Comparison of ENCODE assay signal across 9 cellular contexts in genomic region chr1:103107696-103108524, GRCh38. TPM values are rescaled to one million over a fixed set of nuclear protein-coding genes. Genes with fewer than 3 reads are reported as not detected.
A peak's percentile ranks its signal among the peaks of the same experiment; 100 is the strongest.
DNase-seq lines count a peak whose midpoint lies in the region; FAIRE-seq and TF ChIP-seq lines count a peak whose summit lies in the region.
"Had no signal": no experiment of that assay in that cellular context is flagged by ENCODE, and none has a peak within 500 bp of the region (broad histone marks: within the 10 kb centered on the region; RNA-seq: fewer than 3 reads in every experiment).

Gene COL11A1, minus strand, starts transcription at chr1:103108522. Its CDS starts 344 bp downstream, at chr1:103108178.

- H3K4me3 ChIP-seq in endodermal cell (ENCODE audit: low read length) (peak within 1 kb of the TSS; percentile 80), muscle layer of duodenum (ENCODE audit: low read depth in 1 of 2, low read length in 2 of 2) (peak within 1 kb of the TSS; percentile 51 to 72), thyroid gland (replicated peaks in 1 of 3) (peak within 1 kb of the TSS in 2 of 3 donors; percentile 9 to 28)

- peak within 1 kb of the TSS; percentile 79 for H3K27ac ChIP-seq in endodermal cell (ENCODE audit: low read depth, low read length)
- H3K27ac ChIP-seq in muscle layer of duodenum (ENCODE audit: low read length): no peak within 1 kb of the TSS
- no peak within 1 kb of the TSS for H3K27ac ChIP-seq in thyroid gland

- H3K27ac Mint-ChIP-seq in endodermal cell: no peak within 1 kb of the TSS
- H3K27ac Mint-ChIP-seq in activated CD4-positive, alpha-beta T cell treated with anti-CD3 and anti-CD28 coated beads, Interleukin-2, amount 10 ng/mL, durations not matched to agents 7 days and 5 days: no peak within 1 kb of the TSS
- no peak within 1 kb of the TSS for H3K27ac Mint-ChIP-seq in T-helper 2 cell treated with Interferon-gamma antibody and Interleukin-4, amounts not matched to agents 5 μg/mL and 100 μg/mL, for 36 hours

- H3K36me3 ChIP-seq in endodermal cell (ENCODE audit: control insufficient read depth, insufficient read depth, low read length): no peaks in the 10 kb centered on the region
- no peaks in the 10 kb centered on the region for H3K36me3 ChIP-seq in muscle layer of duodenum (ENCODE audit: control insufficient read depth in 1 of 2, insufficient read depth in 2 of 2, low read length in 2 of 2)
- no peaks in the 10 kb centered on the region for H3K36me3 ChIP-seq in thyroid gland

- FAIRE-seq in D721Med (lab: Jason Lieb, UNC): no peak
- FAIRE-seq: colon had no signal

- H3K27me3 ChIP-seq in endodermal cell (ENCODE audit: control insufficient read depth, insufficient read depth, low read length, poor library complexity, severe bottlenecking) (peaks cover 22% of the 10 kb centered on the region), muscle layer of duodenum (ENCODE audit: low read depth, low read length) (peaks cover 10% of the 10 kb centered on the region), thyroid gland (no peaks in the 10 kb centered on the region)

- H3K4me3 Mint-ChIP-seq in endodermal cell: peak within 1 kb of the TSS; percentile 75
- no peak within 1 kb of the TSS for H3K4me3 Mint-ChIP-seq in activated CD4-positive, alpha-beta T cell treated with anti-CD3 and anti-CD28 coated beads, Interleukin-2, amount 10 ng/mL, durations not matched to agents 7 days and 5 days
- no peak within 1 kb of the TSS for H3K4me3 Mint-ChIP-seq in T-helper 2 cell treated with Interferon-gamma antibody and Interleukin-4, amounts not matched to agents 5 μg/mL and 100 μg/mL, for 36 hours

- peak; percentile 1 for DNase-seq in NCI-H69 (lab: John Stamatoyannopoulos, UW)
- no peak for DNase-seq in endodermal cell
- DNase-seq in thyroid gland: peak in 1 of 2 donors; percentile 1
- no peak for DNase-seq in activated CD4-positive, alpha-beta T cell treated with anti-CD3 and anti-CD28 coated beads, Interleukin-2, amount 10 ng/mL, durations not matched to agents 7 days and 5 days
- no peak for DNase-seq in T-helper 2 cell treated with Interferon-gamma antibody and Interleukin-4, amounts not matched to agents 5 μg/mL and 100 μg/mL, for 36 hours (ENCODE audit: low spot score)
- DNase-seq in D721Med (ENCODE audit: insufficient read length, low spot score): no peak
- DNase-seq: NCI-H1436 had no signal

- H3K9ac ChIP-seq in endodermal cell (ENCODE audit: extremely low read depth, low read length, poor library complexity, severe bottlenecking): peak within 1 kb of the TSS; percentile 44

- intact Hi-C loops in thyroid gland (cut with DNase I): no loop called here

- POLR2A ChIA-PET in activated CD4-positive, alpha-beta T cell treated with anti-CD3 and anti-CD28 coated beads, Interleukin-2, amount 10 ng/mL, durations not matched to agents 7 days and 5 days (lab: Charles Lee): no interaction called here

- CTCF ChIA-PET in activated CD4-positive, alpha-beta T cell treated with anti-CD3 and anti-CD28 coated beads, Interleukin-2, amount 10 ng/mL, durations not matched to agents 7 days and 5 days (lab: Charles Lee): interaction anchor here (0.6 kb wide), 1 partner anchor 789 kb away, joined by 3 read pairs; no protein-coding TSS in a partner anchor

- no peaks in the 10 kb centered on the region for H3K9me3 ChIP-seq in endodermal cell (ENCODE audit: control insufficient read depth, low read length)
- H3K9me3 ChIP-seq in muscle layer of duodenum (ENCODE audit: control insufficient read depth in 1 of 2, low read length in 2 of 2): no peaks in the 10 kb centered on the region
- H3K9me3 ChIP-seq in thyroid gland: no peaks in the 10 kb centered on the region

- TF ChIP-seq POLR2A in thyroid gland (IDR thresholded peaks at IDR 0.05): no peak

- H3K4me1 ChIP-seq in endodermal cell (ENCODE audit: control insufficient read depth, insufficient read depth, low read length) (peaks cover 5% of the 10 kb centered on the region), muscle layer of duodenum (ENCODE audit: control insufficient read depth in 1 of 2, insufficient read depth in 2 of 2, low read length in 2 of 2) (peaks cover 0 to 13% of the 10 kb centered on the region in 2 donors), thyroid gland (peaks cover 4 to 11% of the 10 kb centered on the region in 2 donors)

- no peaks in the 10 kb centered on the region for H3K36me3 Mint-ChIP-seq in endodermal cell (ENCODE audit: low read depth)
- H3K36me3 Mint-ChIP-seq in activated CD4-positive, alpha-beta T cell treated with anti-CD3 and anti-CD28 coated beads, Interleukin-2, amount 10 ng/mL, durations not matched to agents 7 days and 5 days (ENCODE audit: low read depth): no peaks in the 10 kb centered on the region
- no peaks in the 10 kb centered on the region for H3K36me3 Mint-ChIP-seq in T-helper 2 cell treated with Interferon-gamma antibody and Interleukin-4, amounts not matched to agents 5 μg/mL and 100 μg/mL, for 36 hours (ENCODE audit: low read depth)

- 0 to 1% methylated on average over 3 to 24 of the region's 26 CpGs for WGBS in endodermal cell (ENCODE audit: insufficient coverage in 1 of 2, insufficient read length in 1 of 2), 2 experiments
- WGBS in thyroid gland, 2 donors: 2 to 3% methylated on average over 26 of the region's 26 CpGs

- H3K27me3 Mint-ChIP-seq in endodermal cell (ENCODE audit: insufficient read depth): peaks cover 29% of the 10 kb centered on the region
- peaks cover 18% of the 10 kb centered on the region for H3K27me3 Mint-ChIP-seq in activated CD4-positive, alpha-beta T cell treated with anti-CD3 and anti-CD28 coated beads, Interleukin-2, amount 10 ng/mL, durations not matched to agents 7 days and 5 days
- peaks cover 27% of the 10 kb centered on the region for H3K27me3 Mint-ChIP-seq in T-helper 2 cell treated with Interferon-gamma antibody and Interleukin-4, amounts not matched to agents 5 μg/mL and 100 μg/mL, for 36 hours (ENCODE audit: low read depth)

- TF ChIP-seq CTCF in endodermal cell (conservative IDR thresholded peaks at IDR 0.05) (no peak), thyroid gland (IDR thresholded peaks at IDR 0.05) (no peak), D721Med (IDR thresholded peaks at IDR 0.05; ENCODE audit: insufficient read depth, missing control alignments) (no peak)

- H3K9me3 Mint-ChIP-seq in endodermal cell: no peaks in the 10 kb centered on the region
- H3K9me3 Mint-ChIP-seq in activated CD4-positive, alpha-beta T cell treated with anti-CD3 and anti-CD28 coated beads, Interleukin-2, amount 10 ng/mL, durations not matched to agents 7 days and 5 days: no peaks in the 10 kb centered on the region
- no peaks in the 10 kb centered on the region for H3K9me3 Mint-ChIP-seq in T-helper 2 cell treated with Interferon-gamma antibody and Interleukin-4, amounts not matched to agents 5 μg/mL and 100 μg/mL, for 36 hours

- peaks cover 23% of the 10 kb centered on the region for H3K4me1 Mint-ChIP-seq in endodermal cell
- no peaks in the 10 kb centered on the region for H3K4me1 Mint-ChIP-seq in activated CD4-positive, alpha-beta T cell treated with anti-CD3 and anti-CD28 coated beads, Interleukin-2, amount 10 ng/mL, durations not matched to agents 7 days and 5 days
- H3K4me1 Mint-ChIP-seq in T-helper 2 cell treated with Interferon-gamma antibody and Interleukin-4, amounts not matched to agents 5 μg/mL and 100 μg/mL, for 36 hours (ENCODE audit: low read depth): no peaks in the 10 kb centered on the region

RNA-seq across cellular contexts. Expression of gene COL11A1, which starts in this region (rescaled TPM):
- total RNA-seq in endodermal cell: 10 to 100 TPM in 1 of 2 donors, 1 to 10 TPM in 1; 6.7 to 27.5 TPM
- 41.6 TPM for polyA plus RNA-seq in endodermal cell (2013, experiment 1 of 2)
- polyA plus RNA-seq in endodermal cell (2013, experiment 2 of 2): 38.6 TPM
- 1 to 10 TPM in 1 of 4 donors, under 1 TPM in 3; 0.27 to 1.3 (median 0.60) TPM for total RNA-seq in thyroid gland
- not detected for total RNA-seq in activated CD4-positive, alpha-beta T cell treated with anti-CD3 and anti-CD28 coated beads, Interleukin-2, amount 10 ng/mL, durations not matched to agents 7 days and 5 days

Comparison
In these comparisons a context has a peak if more than half of its experiments do, and no peak if none do; other contexts are left out.
1. H3K4me3 ChIP-seq: peak in every context shown above with its lines; median percentile 80 in endodermal cell; 62 in muscle layer of duodenum; 18 in thyroid gland.